ENCODE assay signal across 26 cellular contexts in the genomic region with DNA sequence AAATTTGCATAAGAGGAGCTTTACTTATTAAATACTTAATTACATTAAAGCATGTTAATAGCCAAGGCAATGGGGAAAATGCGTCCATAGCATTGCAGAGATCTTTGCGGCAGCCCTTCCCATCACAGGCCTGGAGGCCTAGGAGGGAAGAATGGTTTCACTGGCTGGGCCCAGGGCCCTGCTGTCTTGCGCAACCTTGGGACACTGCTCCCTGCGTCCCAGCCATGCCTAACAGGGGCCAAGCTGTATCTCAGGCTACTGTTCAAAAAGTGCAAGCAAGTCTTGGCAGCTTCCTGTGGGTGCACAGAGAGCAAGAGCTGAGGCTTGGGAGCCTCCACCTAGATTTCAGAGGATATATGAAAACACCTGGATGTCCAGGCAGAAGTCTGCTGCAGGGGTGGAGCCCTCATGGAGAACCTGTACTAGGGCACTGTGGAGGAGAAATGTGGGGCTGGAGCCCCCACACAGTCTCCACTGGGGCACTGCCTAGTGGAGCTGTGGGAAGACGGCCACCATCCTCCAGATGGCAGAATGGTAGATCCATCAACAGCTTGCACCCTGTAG.
"Had no signal": no experiment of that assay in that cellular context is flagged by ENCODE, and none has a peak within 500 bp of the region (broad histone marks: within the 10 kb centered on the region; RNA-seq: fewer than 3 reads in every experiment).

No MANE protein-coding gene starts in this region.

- DNase-seq: activated CD4-positive, alpha-beta T cell treated with anti-CD3 and anti-CD28 coated beads for 48 hours; activated CD4-positive, alpha-beta T cell treated with anti-CD3 and anti-CD28 coated beads, Interleukin-2, amount 50 U/mL, for 48 hours; activated CD8-positive, alpha-beta memory T cell treated with anti-CD3 and anti-CD28 coated beads, Interleukin-2, amount 50 U/mL, for 4 hours; activated effector memory CD4-positive, alpha-beta T cell treated with anti-CD3 and anti-CD28 coated beads, Interleukin-2, amount 50 U/mL, for 16 hours; activated naive CD4-positive, alpha-beta T cell treated with anti-CD3 and anti-CD28 coated beads for 36 hours; activated naive CD8-positive, alpha-beta T cell treated with anti-CD3 and anti-CD28 coated beads, Interleukin-2, amount 10 ng/mL, durations not matched to agents 7 days and 5 days; activated T-cell treated with anti-CD3 and anti-CD28 coated beads, Interleukin-2, amount 50 U/mL, for 1 hour; brain microvascular endothelial cell; cortex of kidney; endodermal cell; foreskin fibroblast; heart right ventricle; left lung; sigmoid colon; small intestine; stimulated activated CD4-positive, alpha-beta T cell treated with anti-CD3 and anti-CD28 coated beads, Interleukin-4, amount 100 ng/mL, for 24 hours; T-helper 9 cell; trophoblast cell; uterus had no signal

- H3K4me1 ChIP-seq: sigmoid colon, uterus had no signal

- FAIRE-seq: astrocyte, islet of Langerhans, small intestine, TTC549 had no signal

- H3K27me3 ChIP-seq: brain microvascular endothelial cell, heart right ventricle, left lung, sigmoid colon, uterus had no signal

- H3K36me3 ChIP-seq: brain microvascular endothelial cell, heart right ventricle, left lung, sigmoid colon, thoracic aorta, uterus had no signal

- H3K9me3 ChIP-seq: thoracic aorta, uterus had no signal

- ATAC-seq: esophagus mucosa; heart right ventricle; stimulated activated effector memory CD8-positive, alpha-beta T cell treated with anti-CD3 and anti-CD28 coated beads, Interleukin-12 subunit alpha, Interleukin-12 subunit beta, amount 100 ng/mL, for 72 hours had no signal

- H3K27ac ChIP-seq: brain microvascular endothelial cell, sigmoid colon, thoracic aorta, uterus, VCaP had no signal

- H3K4me3 ChIP-seq: heart right ventricle, left lung, sigmoid colon, thoracic aorta, uterus had no signal
